29 cellular contexts compared by ENCODE assay signal in genomic region chrX:132590350-132591026, GRCh38.
"Had no signal": no experiment of that assay in that cellular context is flagged by ENCODE, and none has a peak within 500 bp of the region (broad histone marks: within the 10 kb centered on the region; RNA-seq: fewer than 3 reads in every experiment).

No MANE protein-coding gene starts in this region.

- H3K4me3 ChIP-seq: PC-9, SJCRH30, SK-N-MC had no signal

- DNase-seq: Karpas-422, MM.1S, MV-4-11, NCI-H1092, NCI-H1105, NCI-H1417 treated with DMSO at 0.1 percent for 48 hours, NCI-H1436 treated with DMSO at 0.1 percent for 48 hours, NCI-H1694 treated with DMSO at 0.1 percent for 48 hours, NCI-H187 treated with DMSO at 0.1 percent for 48 hours, NCI-H2029, NCI-H2081, NCI-H2171 treated with DMSO at 0.1 percent for 48 hours, NCI-H2227 treated with DMSO at 0.1 percent for 48 hours, NCI-H345, NCI-H446, NCI-H510A treated with DMSO at 0.1 percent for 48 hours, NCI-H524 treated with DMSO at 0.1 percent for 48 hours, NCI-H526 treated with DMSO at 0.1 percent for 48 hours, NCI-H774, PC-9, SHP77, SIG-M5, SJCRH30 had no signal

- ATAC-seq: Panc1, Right ventricle myocardium inferior, SK-N-SH treated with all-trans-retinoic acid at 6 μM for 48 hours had no signal

- H3K9me3 ChIP-seq: SJCRH30 had no signal

- H3K36me3 ChIP-seq: SJCRH30 had no signal

- H2AFZ ChIP-seq: PC-9 had no signal

- H3K27ac ChIP-seq: KMS-11, PC-9, RWPE1, SJCRH30, SK-N-MC had no signal

- H3K4me1 ChIP-seq: SJCRH30 had no signal

- H3K4me2 ChIP-seq: KMS-11, PC-9 had no signal

- H3K27me3 ChIP-seq: SJCRH30 had no signal
